ENCODE assay signal across 8 cellular contexts in genomic region chr1:52032124-52032784, GRCh38. TPM values are rescaled to one million over a fixed set of nuclear protein-coding genes. Genes with fewer than 3 reads are reported as not detected.
A peak's percentile ranks its signal among the peaks of the same experiment; 100 is the strongest.
DNase-seq lines count a peak whose midpoint lies in the region; ATAC-seq and TF ChIP-seq lines count a peak whose summit lies in the region.

No MANE protein-coding gene starts in this region.

- no peaks in the 10 kb centered on the region for H3K36me3 ChIP-seq in A673 (ENCODE audit: insufficient read depth, low read length, poor library complexity, severe bottlenecking)
- H3K36me3 ChIP-seq in OCI-LY1 (ENCODE audit: insufficient read depth, low read length), result peaks cover 19% of the 10 kb centered on the region; the same call in 1 of the 2 replicates
- H3K36me3 ChIP-seq in parathyroid adenoma (ENCODE audit: control insufficient read depth, insufficient read depth, low read length), result no peaks in the 10 kb centered on the region

- no peaks in the 10 kb centered on the region for H3K36me3 Mint-ChIP-seq in endothelial cell (ENCODE audit: low read depth, unreplicated experiment)

- H3K4me1 ChIP-seq in A673 (ENCODE audit: insufficient read depth, low read length, poor library complexity, severe bottlenecking) (peaks cover 17% of the 10 kb centered on the region), OCI-LY1 (ENCODE audit: insufficient read depth, low read length, severe bottlenecking) (peaks cover 34% of the 10 kb centered on the region), parathyroid adenoma (peaks cover 5% of the 10 kb centered on the region)

- intact Hi-C loops in A673 (cut with micrococcal nuclease; ENCODE audit: unreplicated experiment) (no loop called here), head of caudate nucleus (cut with DNase I) (no loop called here)

- BruUV-seq in A673 (replicated peaks; lab: Mats Ljungman, UMichigan), result TSS peak; percentile 55

- H3K4me1 Mint-ChIP-seq in endothelial cell (ENCODE audit: unreplicated experiment), result peaks cover 25% of the 10 kb centered on the region

- H3K27me3 ChIP-seq in A673 (replicated peaks; ENCODE audit: insufficient read depth, low read depth, low read length, poor library complexity), result no peaks in the 10 kb centered on the region
- H3K27me3 ChIP-seq in OCI-LY1 (ENCODE audit: insufficient read depth, low read length), result no peaks in the 10 kb centered on the region
- H3K27me3 ChIP-seq in parathyroid adenoma (ENCODE audit: control insufficient read depth, insufficient read depth, low read length), result no peaks in the 10 kb centered on the region

- POLR2A ChIA-PET in A673 (lab: Charles Lee; ENCODE audit: low non-redundant PET), result no interaction called here

- H3F3A ChIP-seq in OCI-LY1 (ENCODE audit: insufficient read depth, low read length), result no peaks in the 10 kb centered on the region

- DNase-seq in A673 (ENCODE audit: low spot score), result no peak
- peak; percentile 3 for DNase-seq in endothelial cell (ENCODE audit: low spot score)
- DNase-seq in head of caudate nucleus, result no peak
- no peak for DNase-seq in activated CD8-positive, alpha-beta memory T cell treated with anti-CD3 and anti-CD28 coated beads, Interleukin-2, amount 50 U/mL, for 48 hours
- DNase-seq in cortex of kidney (lab: John Stamatoyannopoulos, UW), result no peak

- H3K9me3 Mint-ChIP-seq in endothelial cell (ENCODE audit: unreplicated experiment), result no peaks in the 10 kb centered on the region

- peaks cover 15% of the 10 kb centered on the region for H3K79me2 ChIP-seq in OCI-LY1 (ENCODE audit: insufficient read depth, low read length)
- no peaks in the 10 kb centered on the region for H3K79me2 ChIP-seq in parathyroid adenoma

- peak; percentile 12 for ATAC-seq in GM19397 (IDR thresholded peaks at IDR 0.05; ENCODE audit: unreplicated experiment)

- H3K9ac ChIP-seq in OCI-LY1 (ENCODE audit: low read length) (peak overlapping the region; percentile 85), parathyroid adenoma (no peak overlapping the region)

- H3K9me2 ChIP-seq in OCI-LY1 (ENCODE audit: low read depth, low read length), result no peaks in the 10 kb centered on the region

- H3K4me3 ChIP-seq in A673 (ENCODE audit: low read depth, low read length, poor library complexity, severe bottlenecking), result peak overlapping the region; percentile 81
- peak overlapping the region; percentile 88 for H3K4me3 ChIP-seq in OCI-LY1 (ENCODE audit: low read depth, low read length, poor library complexity, severe bottlenecking)
- H3K4me3 ChIP-seq in parathyroid adenoma (ENCODE audit: low read depth, low read length), result peak overlapping the region; percentile 71

- H3K9me3 ChIP-seq in A673 (ENCODE audit: low read depth, low read length, poor library complexity, severe bottlenecking) (no peaks in the 10 kb centered on the region), OCI-LY1 (ENCODE audit: low read length) (no peaks in the 10 kb centered on the region), parathyroid adenoma (ENCODE audit: control insufficient read depth, low read length) (no peaks in the 10 kb centered on the region)

- H3K4me2 ChIP-seq in OCI-LY1 (ENCODE audit: low read length) (peak overlapping the region; percentile 92), parathyroid adenoma (ENCODE audit: low read length) (peak overlapping the region; percentile 77)

- no peak overlapping the region for H2AFZ ChIP-seq in OCI-LY1 (ENCODE audit: low read length)
- no peak overlapping the region for H2AFZ ChIP-seq in parathyroid adenoma

- CTCF ChIA-PET in A673 (lab: Charles Lee), result no interaction called here

- peak overlapping the region; percentile 84 for H3K27ac Mint-ChIP-seq in endothelial cell (ENCODE audit: unreplicated experiment)

- H3K4me3 Mint-ChIP-seq in endothelial cell (ENCODE audit: unreplicated experiment), result peak overlapping the region; percentile 92

- H3K27ac ChIP-seq in A673 (ENCODE audit: low read depth, low read length, poor library complexity, severe bottlenecking) (peak overlapping the region; percentile 84), OCI-LY1 (ENCODE audit: low read depth, low read length, poor library complexity, severe bottlenecking) (no peak overlapping the region), parathyroid adenoma (no peak overlapping the region)

- H3K27me3 Mint-ChIP-seq in endothelial cell (ENCODE audit: unreplicated experiment), result peaks cover 9% of the 10 kb centered on the region

- no peak for TF ChIP-seq CTCF in A673 (conservative IDR thresholded peaks at IDR 0.05; ENCODE audit: low read depth, low read length)
- TF ChIP-seq CTCF in OCI-LY1 (IDR thresholded peaks at IDR 0.05; ENCODE audit: low read length), result no peak
- TF ChIP-seq CTCF in endothelial cell (IDR thresholded peaks at IDR 0.05; ENCODE audit: unreplicated experiment), result no peak
- no peak for TF ChIP-seq CTCF in parathyroid adenoma (IDR thresholded peaks at IDR 0.05)

- H4K20me1 ChIP-seq in OCI-LY1 (ENCODE audit: insufficient read depth, low read length), result no peaks in the 10 kb centered on the region

RNA-seq across cellular contexts. Expression of gene KTI12, which starts 1.4 kb away (rescaled TPM):
- 12.4 and 17.1 TPM in 2 replicates for total RNA-seq in A673 (2021)
- 8.4 TPM for total RNA-seq in endothelial cell (ENCODE audit: unreplicated experiment)

RNA-seq across cellular contexts. Expression of gene TXNDC12, which starts 22.7 kb away (rescaled TPM):
- 56.0 and 70.1 TPM in 2 replicates for total RNA-seq in A673 (2021)
- total RNA-seq in endothelial cell (ENCODE audit: unreplicated experiment), result 49.9 TPM

RNA-seq across cellular contexts. Expression of gene BTF3L4, which starts 23.8 kb away (rescaled TPM):
- total RNA-seq in A673 (2021) (84.4 and 87.0 TPM in 2 replicates), endothelial cell (ENCODE audit: unreplicated experiment) (42.0 TPM)

RNA-seq across cellular contexts. Expression of gene RAB3B, which starts 41.8 kb away (rescaled TPM):
- total RNA-seq in A673 (2021), result 25.5 and 27.2 TPM in 2 replicates
- total RNA-seq in endothelial cell (ENCODE audit: unreplicated experiment), result 15.1 TPM
